ENCODE assay signal across 9 cellular contexts in the genomic region with DNA sequence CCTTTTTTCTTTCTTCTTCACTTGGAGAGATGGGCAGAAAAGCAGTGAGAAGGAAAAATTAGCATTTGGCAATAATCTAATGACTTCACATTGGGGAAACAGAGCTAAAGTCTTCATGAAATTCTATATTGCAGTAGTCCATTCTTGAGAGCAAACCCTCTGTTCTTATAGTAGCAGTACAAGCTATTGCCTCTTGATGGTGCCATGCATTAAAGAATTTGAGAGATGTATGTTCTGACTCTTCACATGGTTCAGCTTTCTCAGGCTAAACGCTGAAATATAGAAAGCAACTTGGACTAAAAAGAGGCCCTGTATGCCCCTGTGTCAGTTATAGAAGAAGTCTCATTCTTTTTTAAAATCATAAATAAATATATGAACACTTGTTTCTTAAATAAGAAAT. TPM values are rescaled to one million over a fixed set of nuclear protein-coding genes. Genes with fewer than 3 reads are reported as not detected.
A peak's percentile ranks its signal among the peaks of the same experiment; 100 is the strongest.
DNase-seq lines count a peak whose midpoint lies in the region; ATAC-seq, FAIRE-seq and TF ChIP-seq lines count a peak whose summit lies in the region.
"Had no signal": no experiment of that assay in that cellular context is flagged by ENCODE, and none has a peak within 500 bp of the region (broad histone marks: within the 10 kb centered on the region; RNA-seq: fewer than 3 reads in every experiment).

No MANE protein-coding gene starts in this region.

- no peaks in the 10 kb centered on the region for H3K36me3 Mint-ChIP-seq in activated CD4-positive, alpha-beta T cell treated with anti-CD3 and anti-CD28 coated beads, Interleukin-2, amount 10 ng/mL, durations not matched to agents 24 days and 14 days (ENCODE audit: low read depth)

- BruUV-seq in HepG2 (replicated peaks; lab: Mats Ljungman, UMichigan) = no TSS peak

- no peak for TF ChIP-seq RAD21 in HepG2 (CRISPR knock-in tag; IDR thresholded peaks at IDR 0.05)

- no peak overlapping the region for H3K9ac ChIP-seq in HepG2 (ENCODE audit: insufficient read depth, low read depth, low read length)

- 88% methylated on average over 1 of the region's 1 CpG for WGBS in HepG2 (ENCODE audit: low lambda C conversion rate)

- H3K4me1 ChIP-seq in HepG2 (ENCODE audit: insufficient read depth, low read length) = no peaks in the 10 kb centered on the region

- no peak overlapping the region for H3K27ac Mint-ChIP-seq in activated CD4-positive, alpha-beta T cell treated with anti-CD3 and anti-CD28 coated beads, Interleukin-2, amount 10 ng/mL, durations not matched to agents 24 days and 14 days

- H3K27ac ChIP-seq in VCaP (no peak overlapping the region), HepG2 (ENCODE audit: extremely low read length, insufficient read depth, low read length) (no peak overlapping the region)
- H3K27ac ChIP-seq: right atrium auricular region had no signal

- no peak for TF ChIP-seq POLR2A in HepG2 (IDR thresholded peaks at IDR 0.05; ENCODE audit: insufficient read depth in 1 of 2, low read depth in 2 of 2, low read length in 2 of 2)

- H4K20me1 ChIP-seq in HepG2 (ENCODE audit: insufficient read depth, low read length) = no peaks in the 10 kb centered on the region

- H3K4me3 ChIP-seq in LNCaP clone FGC (ENCODE audit: low read depth, low read length) (no peak overlapping the region), HepG2 (replicated peaks in 1 of 3; ENCODE audit: insufficient read depth in 1 of 3, low read depth in 2 of 3, low read length in 3 of 3) (no peak overlapping the region)
- H3K4me3 ChIP-seq: right atrium auricular region had no signal

- in situ Hi-C loops in HepG2 (cut with HindIII; ENCODE audit: extremely low pct_ligation_motif_present, low pct_unique_long_range_greater_than_20kb) = no loop called here

- peaks cover 5% of the 10 kb centered on the region for H3K4me1 Mint-ChIP-seq in activated CD4-positive, alpha-beta T cell treated with anti-CD3 and anti-CD28 coated beads, Interleukin-2, amount 10 ng/mL, durations not matched to agents 24 days and 14 days

- no peak overlapping the region for H3K4me2 ChIP-seq in HepG2 (ENCODE audit: low read depth, low read length)

- FAIRE-seq in HepG2 (lab: Jason Lieb, UNC) = no peak

- no peak overlapping the region for H2AFZ ChIP-seq in HepG2 (ENCODE audit: low read length)

- 0 out of 5 replicates have a peak, but pooled peaks cover 0 to under 1% of the 10 kb centered on the region in 2 experiments for H3K36me3 ChIP-seq in HepG2 (replicated peaks in 1 of 2; ENCODE audit: control insufficient read depth in 1 of 2, insufficient read depth in 2 of 2, low read length in 2 of 2)

- peak; percentile 60; the same call in 2 of the 3 replicates for ATAC-seq in HepG2
- no peak for ATAC-seq in HG02571 (IDR thresholded peaks at IDR 0.05; ENCODE audit: unreplicated experiment)

- no peak overlapping the region for H3K4me3 Mint-ChIP-seq in activated CD4-positive, alpha-beta T cell treated with anti-CD3 and anti-CD28 coated beads, Interleukin-2, amount 10 ng/mL, durations not matched to agents 24 days and 14 days

- no peaks in the 10 kb centered on the region for H3K9me3 ChIP-seq in HepG2 (ENCODE audit: low read length)
- H3K9me3 ChIP-seq: right atrium auricular region had no signal

- TF ChIP-seq EP300 in HepG2 (IDR thresholded peaks at IDR 0.05; ENCODE audit: low read depth in 2 of 2, low read length in 2 of 2) (no peak), HepG2 (CRISPR knock-in tag; IDR thresholded peaks at IDR 0.05; ENCODE audit: borderline replicate concordance) (no peak)

- intact Hi-C loops in HepG2 (cut with micrococcal nuclease; ENCODE audit: unreplicated experiment) = loop anchor here (1.0 kb wide), 1 partner anchor 72 kb away; no protein-coding TSS in a partner anchor
- intact Hi-C loops in activated CD4-positive, alpha-beta T cell treated with anti-CD3 and anti-CD28 coated beads, Interleukin-2, amount 10 ng/mL, durations not matched to agents 24 days and 14 days (cut with micrococcal nuclease) = no loop called here

- H3K9me3 Mint-ChIP-seq in activated CD4-positive, alpha-beta T cell treated with anti-CD3 and anti-CD28 coated beads, Interleukin-2, amount 10 ng/mL, durations not matched to agents 24 days and 14 days = no peaks in the 10 kb centered on the region

- peak; percentile 78 for TF ChIP-seq CTCF in LNCaP clone FGC (IDR thresholded peaks at IDR 0.05; ENCODE audit: control insufficient read depth, extremely low read depth, insufficient read depth)
- peak; percentile 60 for TF ChIP-seq CTCF in VCaP (conservative IDR thresholded peaks at IDR 0.05)
- TF ChIP-seq CTCF in HepG2 (CRISPR knock-in tag; IDR thresholded peaks at IDR 0.05) = peak; percentile 28; the same call in 1 of the 2 replicates

- peaks cover 2% of the 10 kb centered on the region for H3K79me2 ChIP-seq in HepG2 (ENCODE audit: insufficient read depth, low read length)

- peak; percentile 28 for DNase-seq in DMS153 treated with DMSO at 0.1 percent for 48 hours (lab: John Stamatoyannopoulos, UW; ENCODE audit: unreplicated experiment)
- no peak for DNase-seq in LNCaP clone FGC (ENCODE audit: low read depth)
- peak; percentile 16 for DNase-seq in HepG2 (ENCODE audit: low spot score)
- no peak for DNase-seq in stimulated activated CD4-positive, alpha-beta T cell treated with anti-CD3 and anti-CD28 coated beads, Interleukin-15, amount 100 ng/mL, for 24 hours
- no peak for DNase-seq in activated CD4-positive, alpha-beta T cell treated with anti-CD3 and anti-CD28 coated beads, Interleukin-2, amount 10 ng/mL, durations not matched to agents 24 days and 14 days
- no peak for DNase-seq in occipital lobe (lab: John Stamatoyannopoulos, UW)

- peaks cover under 1% of the 10 kb centered on the region for H3K27me3 Mint-ChIP-seq in activated CD4-positive, alpha-beta T cell treated with anti-CD3 and anti-CD28 coated beads, Interleukin-2, amount 10 ng/mL, durations not matched to agents 24 days and 14 days

- no peaks in the 10 kb centered on the region for H3K27me3 ChIP-seq in HepG2 (ENCODE audit: control insufficient read depth in 1 of 2, insufficient read depth in 2 of 2, low read length in 2 of 2)
- H3K27me3 ChIP-seq: right atrium auricular region had no signal

- CTCF ChIA-PET in HepG2 (lab: Yijun Ruan, JAX; ENCODE audit: low intra/inter-chr PET ratio, low total read pairs) = interaction anchor here (1.3 kb wide), 1 partner anchor 72 kb away, joined by 6 read pairs; no protein-coding TSS in a partner anchor

- POLR2A ChIA-PET in HepG2 (lab: Yijun Ruan, JAX) = no interaction called here

TF ChIP-seq in HepG2, 621 proteins besides CTCF, POLR2A, EP300 and RAD21:
- 0 out of 2 replicates have a peak, but pooled peaks have one; percentile 15 for TF ChIP-seq SMC3 (IDR thresholded peaks at IDR 0.05; ENCODE audit: low read length)
- no peak for TF ChIP-seq FOXK1 (CRISPR knock-in tag; IDR thresholded peaks at IDR 0.05; ENCODE audit: borderline replicate concordance, low read depth)
- peak; percentile 39 for TF ChIP-seq STAG1 (CRISPR knock-in tag; IDR thresholded peaks at IDR 0.05)
TF ChIP-seq in HepG2: peak in this region for 2.

RNA-seq across cellular contexts. Expression of a gene that starts 36.0 kb away (rescaled TPM):
- 21.5 and 23.6 TPM in 2 replicates for total RNA-seq in HepG2 (2016; rRNA removed; fragmentation: Illumina TruSeq; extraction: Trizol)
- total RNA-seq in HepG2 (2016; cell fraction: cytosol; rRNA removed; fragmentation: Illumina TruSeq; extraction: Trizol; ENCODE audit: low read depth) = 6.9 and 8.0 TPM in 2 replicates
- total RNA-seq in HepG2 (2016; cell fraction: insoluble cytoplasmic fraction; rRNA removed; fragmentation: Illumina TruSeq; extraction: Trizol) = 21.0 and 22.1 TPM in 2 replicates
- 7.5 and 8.6 TPM in 2 replicates for total RNA-seq in HepG2 (2016; cell fraction: membrane; rRNA removed; fragmentation: Illumina TruSeq; extraction: Trizol)
- total RNA-seq in HepG2 (2016; cell fraction: nucleus; rRNA removed; fragmentation: Illumina TruSeq; extraction: Trizol) = 47.1 and 49.2 TPM in 2 replicates
- 8.4 and 8.7 TPM in 2 replicates for polyA plus RNA-seq in HepG2 (2011; rRNA removed)
- 4.0 and 4.6 TPM in 2 replicates for polyA plus RNA-seq in HepG2 (2011; cell fraction: cytosol; rRNA removed)
- 16.3 and 16.8 TPM in 2 replicates for polyA plus RNA-seq in HepG2 (2011; cell fraction: nucleus; rRNA removed)
- 8.4 and 12.0 TPM in 2 replicates for polyA plus RNA-seq in HepG2 (2012)
- polyA plus RNA-seq in HepG2 (2016; cell fraction: cytosol; fragmentation: Illumina TruSeq; extraction: Trizol; ENCODE audit: low read depth) = 0.75 and 0.92 TPM in 2 replicates
- 17.4 and 18.0 TPM in 2 replicates for polyA plus RNA-seq in HepG2 (2016; cell fraction: insoluble cytoplasmic fraction; fragmentation: Illumina TruSeq; extraction: Trizol; ENCODE audit: low read depth)
- 2.9 and 3.1 TPM in 2 replicates for polyA plus RNA-seq in HepG2 (2016; cell fraction: membrane; fragmentation: Illumina TruSeq; extraction: Trizol; ENCODE audit: low read depth)
- 34.5 and 36.8 TPM in 2 replicates for polyA plus RNA-seq in HepG2 (2016; cell fraction: nucleus; fragmentation: Illumina TruSeq; extraction: Trizol; ENCODE audit: insufficient read depth, low read depth)
- polyA minus RNA-seq in HepG2 (2011; rRNA and poly(A)+ RNA removed; ENCODE audit: low replicate concordance) = 27.7 and 69.1 TPM in 2 replicates
- polyA minus RNA-seq in HepG2 (2011; cell fraction: cytosol; rRNA and poly(A)+ RNA removed) = 12.6 and 13.0 TPM in 2 replicates
- polyA minus RNA-seq in HepG2 (2011; cell fraction: nucleus; rRNA and poly(A)+ RNA removed) = 99.5 and 104 TPM in 2 replicates
- total RNA-seq in activated CD4-positive, alpha-beta T cell treated with anti-CD3 and anti-CD28 coated beads, Interleukin-2, amount 10 ng/mL, durations not matched to agents 24 days and 14 days = 0.45 and 0.98 TPM in 2 replicates
- 13.6 TPM for total RNA-seq in occipital lobe

Comparison
In these comparisons a context has a peak if more than half of its experiments do, and no peak if none do; other contexts are left out.
1. DNase-seq: peak in DMS153 treated with DMSO at 0.1 percent for 48 hours (single experiment) and HepG2 (single experiment); none in LNCaP clone FGC (single experiment), stimulated activated CD4-positive, alpha-beta T cell treated with anti-CD3 and anti-CD28 coated beads, Interleukin-15, amount 100 ng/mL, for 24 hours (single experiment), activated CD4-positive, alpha-beta T cell treated with anti-CD3 and anti-CD28 coated beads, Interleukin-2, amount 10 ng/mL, durations not matched to agents 24 days and 14 days (single experiment) and occipital lobe (single experiment).
2. CTCF ChIP-seq: peak in every context shown above with its lines; median percentile 78 in LNCaP clone FGC; 60 in VCaP; 28 in HepG2.